ENCODE assay signal across 11 cellular contexts in the genomic region with DNA sequence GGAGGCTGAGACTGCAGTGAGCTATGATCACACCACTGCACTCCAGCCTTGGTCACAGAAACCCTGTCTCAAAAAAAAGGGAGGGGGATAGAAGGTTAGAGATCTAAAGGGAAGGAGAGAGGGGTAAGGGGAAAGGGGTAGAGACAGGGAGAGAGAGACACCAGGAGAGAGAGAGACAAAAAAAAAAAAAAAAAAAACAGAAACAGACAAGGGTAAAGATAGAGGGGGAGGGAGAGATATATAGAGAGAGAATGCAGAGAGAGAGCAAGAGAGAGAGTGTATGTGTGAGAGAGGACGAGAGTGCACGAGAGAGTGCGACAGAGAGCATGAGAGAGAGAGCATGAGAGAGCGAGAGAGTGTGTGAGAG. TPM values are rescaled to one million over a fixed set of nuclear protein-coding genes. Genes with fewer than 3 reads are reported as not detected.
DNase-seq lines count a peak whose midpoint lies in the region; ATAC-seq and TF ChIP-seq lines count a peak whose summit lies in the region.
"Had no signal": no experiment of that assay in that cellular context is flagged by ENCODE, and none has a peak within 500 bp of the region (broad histone marks: within the 10 kb centered on the region; RNA-seq: fewer than 3 reads in every experiment).

No MANE protein-coding gene starts in this region.

- H3K4me1 Mint-ChIP-seq in activated naive CD4-positive, alpha-beta T cell treated with anti-CD3 and anti-CD28 coated beads, Interleukin-2, amount 50 U/mL, for 24 hours = peaks cover 54% of the 10 kb centered on the region
- peaks cover 44% of the 10 kb centered on the region for H3K4me1 Mint-ChIP-seq in T-helper 2 cell treated with Interferon-gamma antibody and Interleukin-4, amounts not matched to agents 5 μg/mL and 100 μg/mL, for 36 hours (ENCODE audit: low read depth)

- peaks cover 44% of the 10 kb centered on the region for H3K27me3 Mint-ChIP-seq in activated naive CD4-positive, alpha-beta T cell treated with anti-CD3 and anti-CD28 coated beads, Interleukin-2, amount 50 U/mL, for 24 hours
- H3K27me3 Mint-ChIP-seq in T-helper 2 cell treated with Interferon-gamma antibody and Interleukin-4, amounts not matched to agents 5 μg/mL and 100 μg/mL, for 36 hours (ENCODE audit: low read depth) = peaks cover 37% of the 10 kb centered on the region

- peak overlapping the region; percentile 65 for H3K4me3 ChIP-seq in iPS-11a (ENCODE audit: low read depth, low read length)
- peak overlapping the region; percentile 26 to 47 for H3K4me3 ChIP-seq in stomach smooth muscle (ENCODE audit: low read length in 2 of 2)
- H3K4me3 ChIP-seq in vagina = no peak overlapping the region

- H3K9ac ChIP-seq in stomach smooth muscle (ENCODE audit: low read length in 2 of 2) = no peak overlapping the region

- H3K9me3 ChIP-seq in stomach smooth muscle (ENCODE audit: control insufficient read depth in 2 of 2, low read length in 2 of 2) (peaks cover 0 to 3% of the 10 kb centered on the region in 2 donors), vagina (no peaks in the 10 kb centered on the region)
- H3K9me3 ChIP-seq: BE2C had no signal

- no peak for TF ChIP-seq POLR2A in vagina (IDR thresholded peaks at IDR 0.05)

- H3K9me3 Mint-ChIP-seq in activated naive CD4-positive, alpha-beta T cell treated with anti-CD3 and anti-CD28 coated beads, Interleukin-2, amount 50 U/mL, for 24 hours = no peaks in the 10 kb centered on the region
- no peaks in the 10 kb centered on the region for H3K9me3 Mint-ChIP-seq in T-helper 2 cell treated with Interferon-gamma antibody and Interleukin-4, amounts not matched to agents 5 μg/mL and 100 μg/mL, for 36 hours

- ATAC-seq in GM18873 (IDR thresholded peaks at IDR 0.05; ENCODE audit: low FRiP score, unreplicated experiment) = no peak

- H3K27ac ChIP-seq in stomach smooth muscle (ENCODE audit: low read length) (no peak overlapping the region), vagina (no peak overlapping the region)
- H3K27ac ChIP-seq: epithelial cell of prostate had no signal

- H3K4me1 ChIP-seq in stomach smooth muscle (ENCODE audit: control insufficient read depth, insufficient read depth, low read length) = peaks cover 8% of the 10 kb centered on the region
- H3K4me1 ChIP-seq in vagina = peaks cover 14% of the 10 kb centered on the region
- H3K4me1 ChIP-seq: BE2C had no signal

- H3K4me3 Mint-ChIP-seq in activated naive CD4-positive, alpha-beta T cell treated with anti-CD3 and anti-CD28 coated beads, Interleukin-2, amount 50 U/mL, for 24 hours = peak overlapping the region; percentile 70
- peak overlapping the region; percentile 95 for H3K4me3 Mint-ChIP-seq in T-helper 2 cell treated with Interferon-gamma antibody and Interleukin-4, amounts not matched to agents 5 μg/mL and 100 μg/mL, for 36 hours

- no peak for DNase-seq in activated naive CD4-positive, alpha-beta T cell (lab: John Stamatoyannopoulos, UW)
- no peak for DNase-seq in T-helper 2 cell treated with Interferon-gamma antibody and Interleukin-4, amounts not matched to agents 5 μg/mL and 100 μg/mL, for 36 hours (ENCODE audit: low spot score)
- DNase-seq in H4 (ENCODE audit: low spot score) (no peak), vagina (ENCODE audit: extremely low spot score in 2 of 2) (no peak)
- DNase-seq: BE2C, NCI-H1105 had no signal

- intact Hi-C loops in vagina (cut with DNase I) = no loop called here

- H3K27ac Mint-ChIP-seq in activated naive CD4-positive, alpha-beta T cell treated with anti-CD3 and anti-CD28 coated beads, Interleukin-2, amount 50 U/mL, for 24 hours = no peak overlapping the region
- H3K27ac Mint-ChIP-seq in T-helper 2 cell treated with Interferon-gamma antibody and Interleukin-4, amounts not matched to agents 5 μg/mL and 100 μg/mL, for 36 hours = peak overlapping the region; percentile 45

- peaks cover 38 to 48% of the 10 kb centered on the region in 2 donors for H3K27me3 ChIP-seq in stomach smooth muscle (ENCODE audit: control insufficient read depth in 1 of 2, insufficient read depth in 2 of 2, low read length in 2 of 2)
- no peaks in the 10 kb centered on the region for H3K27me3 ChIP-seq in vagina

- H3K36me3 ChIP-seq in stomach smooth muscle (ENCODE audit: control insufficient read depth in 2 of 2, insufficient read depth in 2 of 2, low read length in 2 of 2) (no peaks in the 10 kb centered on the region), vagina (no peaks in the 10 kb centered on the region)
- H3K36me3 ChIP-seq: BE2C had no signal

- H3K36me3 Mint-ChIP-seq in activated naive CD4-positive, alpha-beta T cell treated with anti-CD3 and anti-CD28 coated beads, Interleukin-2, amount 50 U/mL, for 24 hours = no peaks in the 10 kb centered on the region
- H3K36me3 Mint-ChIP-seq in T-helper 2 cell treated with Interferon-gamma antibody and Interleukin-4, amounts not matched to agents 5 μg/mL and 100 μg/mL, for 36 hours (ENCODE audit: low read depth) = peaks cover 32% of the 10 kb centered on the region

- TF ChIP-seq CTCF in vagina (IDR thresholded peaks at IDR 0.05) = no peak

RNA-seq across cellular contexts. Expression of gene CD70, which starts 4.2 kb away (rescaled TPM):
- 0.12 TPM in 1 of 2 replicates, not detected in the other for total RNA-seq in H4 (2014; rRNA removed; shearing (Covaris generic))
- total RNA-seq in vagina = not detected

RNA-seq across cellular contexts. Expression of gene TNFSF9, which starts 55.9 kb away (rescaled TPM):
- 17.8 and 18.6 TPM in 2 replicates for total RNA-seq in H4 (2014; rRNA removed; shearing (Covaris generic))
- total RNA-seq in vagina = 7.9 TPM

Comparison
In these comparisons a context has a peak if more than half of its experiments do, and no peak if none do; other contexts are left out.
1. H3K4me3 ChIP-seq: peak in iPS-11a (single experiment) and stomach smooth muscle (2 of 2); none in vagina (0 of 2).